Comparison of ENCODE assay signal across 8 cellular contexts in the genomic region with DNA sequence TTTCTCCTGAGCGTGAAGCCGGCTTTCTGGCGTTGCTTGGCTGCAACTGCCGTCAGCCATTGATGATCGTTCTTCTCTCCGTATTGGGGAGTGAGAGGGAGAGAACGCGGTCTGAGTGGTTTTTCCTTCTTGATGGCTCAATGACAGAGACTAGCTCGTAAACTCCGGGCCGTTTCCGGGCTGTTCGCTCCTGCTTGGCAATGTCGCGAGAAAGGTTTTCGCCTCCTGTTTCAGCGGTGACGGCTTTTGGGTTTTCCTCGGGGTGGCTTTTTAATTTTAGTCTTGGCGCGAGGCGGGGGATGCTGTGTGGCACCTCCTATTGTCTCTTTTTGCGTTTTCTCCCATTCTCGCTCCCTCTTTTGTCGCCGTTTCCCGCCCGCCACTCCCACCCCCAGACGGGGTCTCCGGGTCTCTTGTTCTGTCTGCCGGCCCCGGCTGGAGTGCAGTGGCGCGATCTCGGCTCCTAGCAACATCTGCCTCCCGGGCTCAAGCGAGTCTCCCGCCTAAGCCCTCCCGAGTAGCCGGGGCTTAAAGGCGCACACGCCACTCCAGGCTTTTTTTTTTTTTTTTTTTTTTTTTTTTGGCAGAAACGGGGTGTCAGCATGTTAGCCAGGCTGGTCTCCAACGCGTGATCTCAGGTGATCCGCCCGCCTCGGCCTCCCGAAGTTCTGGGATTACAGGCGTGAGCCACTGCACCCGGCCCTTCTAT. TPM values are rescaled to one million over a fixed set of nuclear protein-coding genes. Genes with fewer than 3 reads are reported as not detected.
A peak's percentile ranks its signal among the peaks of the same experiment; 100 is the strongest.
DNase-seq lines count a peak whose midpoint lies in the region; ATAC-seq, FAIRE-seq and TF ChIP-seq lines count a peak whose summit lies in the region.
"Not testable (repeated sequence)": the region's sequence is repeated elsewhere in the genome, so short reads cannot be mapped to it uniquely, and the experiment has no call there.

No MANE protein-coding gene starts in this region.

- POLR2A ChIA-PET in PC-3 (lab: Charles Lee; ENCODE audit: unreplicated experiment): not testable (repeated sequence)

- TF ChIP-seq CTCF in PC-3 (conservative IDR thresholded peaks at IDR 0.05; ENCODE audit: low read depth, low read length); dorsolateral prefrontal cortex (IDR thresholded peaks at IDR 0.05 in 54 of 56, conservative IDR thresholded peaks at IDR 0.05 in 2 of 56; ENCODE audit: low read depth in 1 of 56, partially characterized antibody in 56 of 56); lower leg skin (IDR thresholded peaks at IDR 0.05): not testable (repeated sequence)

- H3K36me3 Mint-ChIP-seq in stimulated activated memory B cell treated with anti-CD40 and anti-IgM and Interleukin-4, amounts not matched to agents 10 μg/mL and 1 μg/mL and 100 μg/mL, for 72 hours: not testable (repeated sequence)

- H3K4me3 ChIP-seq in PC-3 (ENCODE audit: low read length); lower leg skin (ENCODE audit: low read depth, poor library complexity, severe bottlenecking): not testable (repeated sequence)
- H3K4me3 ChIP-seq in dorsolateral prefrontal cortex: peak overlapping the region in 4 of 59 donors; percentile 19 to 46 (median 32)

- TSS peak; percentile 100 for BruUV-seq in PC-3 (replicated peaks; lab: Mats Ljungman, UMichigan)

- not testable (repeated sequence) for H3K9ac ChIP-seq in PC-3 (ENCODE audit: low read length)

- 1% methylated on average over 14 to 20 of the region's 51 CpGs for WGBS in lower leg skin, 2 donors

- ATAC-seq in GM19463 (IDR thresholded peaks at IDR 0.05; ENCODE audit: unreplicated experiment) (peak; percentile 42), HG02840 (IDR thresholded peaks at IDR 0.05; ENCODE audit: low FRiP score, unreplicated experiment) (peak; percentile 30), PC-3 (peak; percentile 41)
- peak; percentile 88 for ATAC-seq in stimulated activated memory B cell treated with anti-CD40 and anti-IgM and Interleukin-4, amounts not matched to agents 10 μg/mL and 1 μg/mL and 100 μg/mL, for 72 hours

- not testable (repeated sequence) for H3K9me3 ChIP-seq in PC-3 (ENCODE audit: low read length)

- not testable (repeated sequence) for H3K27me3 ChIP-seq in PC-3 (ENCODE audit: low read length); dorsolateral prefrontal cortex

- H4K20me1 ChIP-seq in PC-3 (ENCODE audit: low read length): not testable (repeated sequence)

- H3K4me1 ChIP-seq in PC-3 (ENCODE audit: insufficient read depth, low read length): not testable (repeated sequence)

- intact Hi-C loops in PC-3 (cut with micrococcal nuclease); dorsolateral prefrontal cortex (cut with DNase I); lower leg skin (cut with DNase I; ENCODE audit: low total_unique reads): not testable (repeated sequence)

- H3K4me3 Mint-ChIP-seq in stimulated activated memory B cell treated with anti-CD40 and anti-IgM and Interleukin-4, amounts not matched to agents 10 μg/mL and 1 μg/mL and 100 μg/mL, for 72 hours: not testable (repeated sequence)

- not testable (repeated sequence) for DNase-seq in GM12892 (ENCODE audit: insufficient read length); PC-3
- peak; percentile 75 for DNase-seq in activated CD8-positive, alpha-beta memory T cell treated with anti-CD3 and anti-CD28 coated beads, Interleukin-2, amount 50 U/mL, for 4 hours
- DNase-seq in dorsolateral prefrontal cortex (peak in 6 of 10 donors; percentile 8 to 47 (median 32)), lower leg skin (ENCODE audit: low spot score in 2 of 2) (peak; percentile 29 to 91)

- H3K4me2 ChIP-seq in PC-3 (ENCODE audit: low read length): not testable (repeated sequence)

- 0 out of 2 replicates have a peak, but pooled peaks have one; percentile 23 for TF ChIP-seq POLR2A in GM12892 (IDR thresholded peaks at IDR 0.05; ENCODE audit: low read depth, low read length)
- not testable (repeated sequence) for TF ChIP-seq POLR2A in lower leg skin (IDR thresholded peaks at IDR 0.05)

- CTCF ChIA-PET in PC-3 (lab: Charles Lee): not testable (repeated sequence)

- not testable (repeated sequence) for FAIRE-seq in GM12892 (lab: Jason Lieb, UNC)

- H3F3A ChIP-seq in PC-3 (ENCODE audit: low read length, unreplicated experiment): not testable (repeated sequence)

- H3K36me3 ChIP-seq in PC-3 (ENCODE audit: low read depth, low read length): not testable (repeated sequence)

- H3K79me2 ChIP-seq in PC-3 (ENCODE audit: low read length): not testable (repeated sequence)

- H3K4me1 Mint-ChIP-seq in stimulated activated memory B cell treated with anti-CD40 and anti-IgM and Interleukin-4, amounts not matched to agents 10 μg/mL and 1 μg/mL and 100 μg/mL, for 72 hours: not testable (repeated sequence)

- H2AFZ ChIP-seq in PC-3 (ENCODE audit: low read length): not testable (repeated sequence)

- H3K9me3 Mint-ChIP-seq in stimulated activated memory B cell treated with anti-CD40 and anti-IgM and Interleukin-4, amounts not matched to agents 10 μg/mL and 1 μg/mL and 100 μg/mL, for 72 hours: not testable (repeated sequence)

- not testable (repeated sequence) for H3K27ac Mint-ChIP-seq in stimulated activated memory B cell treated with anti-CD40 and anti-IgM and Interleukin-4, amounts not matched to agents 10 μg/mL and 1 μg/mL and 100 μg/mL, for 72 hours

- not testable (repeated sequence) for H3K9me2 ChIP-seq in PC-3 (replicated peaks; ENCODE audit: low read length)

- not testable (repeated sequence) for H3K27me3 Mint-ChIP-seq in stimulated activated memory B cell treated with anti-CD40 and anti-IgM and Interleukin-4, amounts not matched to agents 10 μg/mL and 1 μg/mL and 100 μg/mL, for 72 hours

- not testable (repeated sequence) for H3K27ac ChIP-seq in PC-3 (ENCODE audit: low read length)
- H3K27ac ChIP-seq in dorsolateral prefrontal cortex: peak overlapping the region in 8 of 59 donors; percentile 42 to 73 (median 64)

RNA-seq across cellular contexts. Expression of a gene that starts 15.4 kb away (rescaled TPM):
- polyA plus RNA-seq in GM12892 (2012; ENCODE audit: missing spikeins): 18.1 TPM
- not detected in 2 replicates for total RNA-seq in PC-3 (2014; rRNA removed)
- 1 to 10 TPM in 113 of 120 experiments, under 1 TPM in 7; 0.49 to 6.3 (median 2.2) TPM for total RNA-seq in dorsolateral prefrontal cortex
- total RNA-seq in lower leg skin: 1 to 10 TPM in 2 of 4 donors, under 1 TPM in 2; 0.55 to 3.5 (median 1.2) TPM

RNA-seq across cellular contexts. Expression of a gene that starts 57.6 kb away (rescaled TPM):
- 3.2 TPM for polyA plus RNA-seq in GM12892 (2012; ENCODE audit: missing spikeins)
- total RNA-seq in PC-3 (2014; rRNA removed): 0.26 and 4.7 TPM in 2 replicates
- 1 to 10 TPM in 36 of 120 experiments, under 1 TPM in 84; 0.23 to 2.5 (median 0.80) TPM for total RNA-seq in dorsolateral prefrontal cortex
- 100 to 1,000 TPM; 131 to 298 (median 190) TPM for total RNA-seq in lower leg skin

Comparison
In these comparisons a context has a peak if more than half of its experiments do, and no peak if none do; other contexts are left out.
1. ATAC-seq: peak in every context shown above with its lines; median percentile 88 in stimulated activated memory B cell treated with anti-CD40 and anti-IgM and Interleukin-4, amounts not matched to agents 10 μg/mL and 1 μg/mL and 100 μg/mL, for 72 hours; 42 in GM19463; 41 in PC-3; 30 in HG02840.
2. RNA of a gene that starts 57.6 kb away (total RNA-seq): 131 to 298 TPM in lower leg skin; 0.23 to 2.5 TPM in dorsolateral prefrontal cortex and 0.26 to 4.7 TPM in PC-3; every median in the first group is over 10 times any median in the second.